1 cellular context compared by ENCODE assay signal in the genomic region with DNA sequence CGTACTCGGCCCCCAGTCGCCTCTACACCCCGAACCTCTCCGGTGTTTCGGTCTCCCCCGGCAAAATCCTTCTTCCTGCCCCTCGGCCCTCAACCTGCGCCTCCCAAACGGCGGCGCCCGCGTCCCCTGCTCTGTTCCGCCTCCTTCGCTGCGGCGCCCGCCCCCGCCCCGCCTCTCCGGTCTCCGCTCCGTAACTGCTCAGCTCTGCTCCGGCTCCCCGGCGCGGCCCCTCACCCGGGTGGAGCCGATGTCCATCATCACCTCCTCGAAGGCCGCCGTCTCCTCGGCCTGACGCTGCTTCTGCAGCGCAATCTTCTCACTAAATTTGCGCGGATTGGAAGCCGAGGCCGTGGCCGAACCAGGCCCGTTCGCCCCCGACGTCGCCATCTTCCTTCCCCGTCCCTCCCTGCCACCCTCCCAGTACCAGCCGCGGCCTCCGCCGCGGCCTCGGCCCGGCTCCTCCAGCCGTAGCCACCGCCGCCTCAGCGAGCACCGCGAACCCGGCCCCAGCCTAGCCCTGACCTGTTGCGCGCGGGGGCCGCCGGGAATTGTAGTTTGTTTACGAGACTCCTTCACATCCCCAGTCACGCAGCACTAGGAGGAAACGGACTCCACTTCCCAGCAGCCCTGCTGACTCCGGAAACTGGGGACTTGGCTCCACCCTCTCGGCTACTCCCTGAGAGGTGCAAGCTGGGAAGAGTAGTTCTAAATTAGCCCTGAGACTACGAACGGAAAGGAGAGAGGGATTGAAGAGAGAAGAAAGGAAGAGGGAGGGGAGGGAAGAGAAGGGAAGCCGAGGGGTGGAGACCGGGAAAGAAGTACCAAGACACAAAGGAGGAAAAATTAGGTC.
TF ChIP-seq lines count a peak whose summit lies in the region.

A gene with protein sequence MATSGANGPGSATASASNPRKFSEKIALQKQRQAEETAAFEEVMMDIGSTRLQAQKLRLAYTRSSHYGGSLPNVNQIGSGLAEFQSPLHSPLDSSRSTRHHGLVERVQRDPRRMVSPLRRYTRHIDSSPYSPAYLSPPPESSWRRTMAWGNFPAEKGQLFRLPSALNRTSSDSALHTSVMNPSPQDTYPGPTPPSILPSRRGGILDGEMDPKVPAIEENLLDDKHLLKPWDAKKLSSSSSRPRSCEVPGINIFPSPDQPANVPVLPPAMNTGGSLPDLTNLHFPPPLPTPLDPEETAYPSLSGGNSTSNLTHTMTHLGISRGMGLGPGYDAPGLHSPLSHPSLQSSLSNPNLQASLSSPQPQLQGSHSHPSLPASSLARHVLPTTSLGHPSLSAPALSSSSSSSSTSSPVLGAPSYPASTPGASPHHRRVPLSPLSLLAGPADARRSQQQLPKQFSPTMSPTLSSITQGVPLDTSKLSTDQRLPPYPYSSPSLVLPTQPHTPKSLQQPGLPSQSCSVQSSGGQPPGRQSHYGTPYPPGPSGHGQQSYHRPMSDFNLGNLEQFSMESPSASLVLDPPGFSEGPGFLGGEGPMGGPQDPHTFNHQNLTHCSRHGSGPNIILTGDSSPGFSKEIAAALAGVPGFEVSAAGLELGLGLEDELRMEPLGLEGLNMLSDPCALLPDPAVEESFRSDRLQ (minus strand): TSS at position 502 of the 850 bp plus-strand sequence. CDS start 115 bp downstream, at position 387.

TF ChIP-seq in K562, 482 proteins besides CTCF, POLR2A, EP300 and RAD21 (continued from another document and continues in another):
- TF ChIP-seq, protein P1, sequence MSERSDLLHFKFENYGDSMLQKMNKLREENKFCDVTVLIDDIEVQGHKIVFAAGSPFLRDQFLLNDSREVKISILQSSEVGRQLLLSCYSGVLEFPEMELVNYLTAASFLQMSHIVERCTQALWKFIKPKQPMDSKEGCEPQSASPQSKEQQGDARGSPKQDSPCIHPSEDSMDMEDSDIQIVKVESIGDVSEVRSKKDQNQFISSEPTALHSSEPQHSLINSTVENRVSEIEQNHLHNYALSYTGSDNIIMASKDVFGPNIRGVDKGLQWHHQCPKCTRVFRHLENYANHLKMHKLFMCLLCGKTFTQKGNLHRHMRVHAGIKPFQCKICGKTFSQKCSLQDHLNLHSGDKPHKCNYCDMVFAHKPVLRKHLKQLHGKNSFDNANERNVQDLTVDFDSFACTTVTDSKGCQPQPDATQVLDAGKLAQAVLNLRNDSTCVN (CRISPR knock-in tag; IDR thresholded peaks at IDR 0.05), result peak; percentile 93
- no peak for TF ChIP-seq HNRNPK (IDR thresholded peaks at IDR 0.05; ENCODE audit: low read depth, low read length, poor library complexity, severe bottlenecking)
- peak in 1 of 2 experiments; percentile 84; a peak in 2 of 4 replicates for TF ChIP-seq HDAC1 (IDR thresholded peaks at IDR 0.05)
- peak; percentile 90 to 92 for TF ChIP-seq FOXK2 (conservative IDR thresholded peaks at IDR 0.05 in 1 of 2, IDR thresholded peaks at IDR 0.05 in 1 of 2; ENCODE audit: low read depth in 2 of 2)
- TF ChIP-seq ZNF586 (CRISPR knock-in tag; conservative IDR thresholded peaks at IDR 0.05), result no peak
- TF ChIP-seq XRCC5 (IDR thresholded peaks at IDR 0.05; ENCODE audit: low read depth, low read length), result 0 out of 2 replicates have a peak, but pooled peaks have one; percentile 40
- TF ChIP-seq, protein P2, sequence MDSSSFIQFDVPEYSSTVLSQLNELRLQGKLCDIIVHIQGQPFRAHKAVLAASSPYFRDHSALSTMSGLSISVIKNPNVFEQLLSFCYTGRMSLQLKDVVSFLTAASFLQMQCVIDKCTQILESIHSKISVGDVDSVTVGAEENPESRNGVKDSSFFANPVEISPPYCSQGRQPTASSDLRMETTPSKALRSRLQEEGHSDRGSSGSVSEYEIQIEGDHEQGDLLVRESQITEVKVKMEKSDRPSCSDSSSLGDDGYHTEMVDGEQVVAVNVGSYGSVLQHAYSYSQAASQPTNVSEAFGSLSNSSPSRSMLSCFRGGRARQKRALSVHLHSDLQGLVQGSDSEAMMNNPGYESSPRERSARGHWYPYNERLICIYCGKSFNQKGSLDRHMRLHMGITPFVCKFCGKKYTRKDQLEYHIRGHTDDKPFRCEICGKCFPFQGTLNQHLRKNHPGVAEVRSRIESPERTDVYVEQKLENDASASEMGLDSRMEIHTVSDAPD (CRISPR knock-in tag; IDR thresholded peaks at IDR 0.05), result no peak
- TF ChIP-seq FOSL1 (tag; conservative IDR thresholded peaks at IDR 0.05), result no peak
- no peak; the same call in 1 of the 2 replicates for TF ChIP-seq ZNF41 (CRISPR knock-in tag; conservative IDR thresholded peaks at IDR 0.05)
- TF ChIP-seq, protein P3, sequence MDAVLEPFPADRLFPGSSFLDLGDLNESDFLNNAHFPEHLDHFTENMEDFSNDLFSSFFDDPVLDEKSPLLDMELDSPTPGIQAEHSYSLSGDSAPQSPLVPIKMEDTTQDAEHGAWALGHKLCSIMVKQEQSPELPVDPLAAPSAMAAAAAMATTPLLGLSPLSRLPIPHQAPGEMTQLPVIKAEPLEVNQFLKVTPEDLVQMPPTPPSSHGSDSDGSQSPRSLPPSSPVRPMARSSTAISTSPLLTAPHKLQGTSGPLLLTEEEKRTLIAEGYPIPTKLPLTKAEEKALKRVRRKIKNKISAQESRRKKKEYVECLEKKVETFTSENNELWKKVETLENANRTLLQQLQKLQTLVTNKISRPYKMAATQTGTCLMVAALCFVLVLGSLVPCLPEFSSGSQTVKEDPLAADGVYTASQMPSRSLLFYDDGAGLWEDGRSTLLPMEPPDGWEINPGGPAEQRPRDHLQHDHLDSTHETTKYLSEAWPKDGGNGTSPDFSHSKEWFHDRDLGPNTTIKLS (IDR thresholded peaks at IDR 0.05; ENCODE audit: borderline replicate concordance, low read depth), result peak; percentile 95
- TF ChIP-seq GABPB1 (CRISPR knock-in tag; IDR thresholded peaks at IDR 0.05), result peak; percentile 97
- peak; percentile 92 for TF ChIP-seq POLR2AphosphoS2 (IDR thresholded peaks at IDR 0.05; ENCODE audit: low read length)
- no peak for TF ChIP-seq ZNF282 (CRISPR knock-in tag; IDR thresholded peaks at IDR 0.05)
- TF ChIP-seq, protein P4, sequence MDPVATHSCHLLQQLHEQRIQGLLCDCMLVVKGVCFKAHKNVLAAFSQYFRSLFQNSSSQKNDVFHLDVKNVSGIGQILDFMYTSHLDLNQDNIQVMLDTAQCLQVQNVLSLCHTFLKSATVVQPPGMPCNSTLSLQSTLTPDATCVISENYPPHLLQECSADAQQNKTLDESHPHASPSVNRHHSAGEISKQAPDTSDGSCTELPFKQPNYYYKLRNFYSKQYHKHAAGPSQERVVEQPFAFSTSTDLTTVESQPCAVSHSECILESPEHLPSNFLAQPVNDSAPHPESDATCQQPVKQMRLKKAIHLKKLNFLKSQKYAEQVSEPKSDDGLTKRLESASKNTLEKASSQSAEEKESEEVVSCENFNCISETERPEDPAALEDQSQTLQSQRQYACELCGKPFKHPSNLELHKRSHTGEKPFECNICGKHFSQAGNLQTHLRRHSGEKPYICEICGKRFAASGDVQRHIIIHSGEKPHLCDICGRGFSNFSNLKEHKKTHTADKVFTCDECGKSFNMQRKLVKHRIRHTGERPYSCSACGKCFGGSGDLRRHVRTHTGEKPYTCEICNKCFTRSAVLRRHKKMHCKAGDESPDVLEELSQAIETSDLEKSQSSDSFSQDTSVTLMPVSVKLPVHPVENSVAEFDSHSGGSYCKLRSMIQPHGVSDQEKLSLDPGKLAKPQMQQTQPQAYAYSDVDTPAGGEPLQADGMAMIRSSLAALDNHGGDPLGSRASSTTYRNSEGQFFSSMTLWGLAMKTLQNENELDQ (CRISPR knock-in tag; IDR thresholded peaks at IDR 0.05; ENCODE audit: borderline replicate concordance), result 0 out of 2 replicates have a peak, but pooled peaks have one; percentile 56
- TF ChIP-seq CTBP1 (IDR thresholded peaks at IDR 0.05; ENCODE audit: borderline replicate concordance), result peak; percentile 50
- 0 out of 2 replicates have a peak, but pooled peaks have one; percentile 59 for TF ChIP-seq ZC3H11A (IDR thresholded peaks at IDR 0.05; ENCODE audit: low read depth, low read length)
- no peak for TF ChIP-seq CCAR2 (IDR thresholded peaks at IDR 0.05; ENCODE audit: low read depth, low read length)
- TF ChIP-seq, protein P5, sequence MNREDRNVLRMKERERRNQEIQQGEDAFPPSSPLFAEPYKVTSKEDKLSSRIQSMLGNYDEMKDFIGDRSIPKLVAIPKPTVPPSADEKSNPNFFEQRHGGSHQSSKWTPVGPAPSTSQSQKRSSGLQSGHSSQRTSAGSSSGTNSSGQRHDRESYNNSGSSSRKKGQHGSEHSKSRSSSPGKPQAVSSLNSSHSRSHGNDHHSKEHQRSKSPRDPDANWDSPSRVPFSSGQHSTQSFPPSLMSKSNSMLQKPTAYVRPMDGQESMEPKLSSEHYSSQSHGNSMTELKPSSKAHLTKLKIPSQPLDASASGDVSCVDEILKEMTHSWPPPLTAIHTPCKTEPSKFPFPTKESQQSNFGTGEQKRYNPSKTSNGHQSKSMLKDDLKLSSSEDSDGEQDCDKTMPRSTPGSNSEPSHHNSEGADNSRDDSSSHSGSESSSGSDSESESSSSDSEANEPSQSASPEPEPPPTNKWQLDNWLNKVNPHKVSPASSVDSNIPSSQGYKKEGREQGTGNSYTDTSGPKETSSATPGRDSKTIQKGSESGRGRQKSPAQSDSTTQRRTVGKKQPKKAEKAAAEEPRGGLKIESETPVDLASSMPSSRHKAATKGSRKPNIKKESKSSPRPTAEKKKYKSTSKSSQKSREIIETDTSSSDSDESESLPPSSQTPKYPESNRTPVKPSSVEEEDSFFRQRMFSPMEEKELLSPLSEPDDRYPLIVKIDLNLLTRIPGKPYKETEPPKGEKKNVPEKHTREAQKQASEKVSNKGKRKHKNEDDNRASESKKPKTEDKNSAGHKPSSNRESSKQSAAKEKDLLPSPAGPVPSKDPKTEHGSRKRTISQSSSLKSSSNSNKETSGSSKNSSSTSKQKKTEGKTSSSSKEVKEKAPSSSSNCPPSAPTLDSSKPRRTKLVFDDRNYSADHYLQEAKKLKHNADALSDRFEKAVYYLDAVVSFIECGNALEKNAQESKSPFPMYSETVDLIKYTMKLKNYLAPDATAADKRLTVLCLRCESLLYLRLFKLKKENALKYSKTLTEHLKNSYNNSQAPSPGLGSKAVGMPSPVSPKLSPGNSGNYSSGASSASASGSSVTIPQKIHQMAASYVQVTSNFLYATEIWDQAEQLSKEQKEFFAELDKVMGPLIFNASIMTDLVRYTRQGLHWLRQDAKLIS (CRISPR knock-in tag; IDR thresholded peaks at IDR 0.05), result 0 out of 2 replicates have a peak, but pooled peaks have one; percentile 26
- peak; percentile 78 for TF ChIP-seq SUPT5H (IDR thresholded peaks at IDR 0.05)
- TF ChIP-seq THRAP3 (IDR thresholded peaks at IDR 0.05; ENCODE audit: borderline replicate concordance), result no peak
- no peak for TF ChIP-seq SMAD2 (IDR thresholded peaks at IDR 0.05; ENCODE audit: low read depth, low read length)
- TF ChIP-seq ZNF121 (CRISPR knock-in tag; conservative IDR thresholded peaks at IDR 0.05), result no peak
- peak; percentile 37; the same call in 1 of the 2 replicates for TF ChIP-seq MAFK (IDR thresholded peaks at IDR 0.05; ENCODE audit: low read length)
- TF ChIP-seq, protein P6, sequence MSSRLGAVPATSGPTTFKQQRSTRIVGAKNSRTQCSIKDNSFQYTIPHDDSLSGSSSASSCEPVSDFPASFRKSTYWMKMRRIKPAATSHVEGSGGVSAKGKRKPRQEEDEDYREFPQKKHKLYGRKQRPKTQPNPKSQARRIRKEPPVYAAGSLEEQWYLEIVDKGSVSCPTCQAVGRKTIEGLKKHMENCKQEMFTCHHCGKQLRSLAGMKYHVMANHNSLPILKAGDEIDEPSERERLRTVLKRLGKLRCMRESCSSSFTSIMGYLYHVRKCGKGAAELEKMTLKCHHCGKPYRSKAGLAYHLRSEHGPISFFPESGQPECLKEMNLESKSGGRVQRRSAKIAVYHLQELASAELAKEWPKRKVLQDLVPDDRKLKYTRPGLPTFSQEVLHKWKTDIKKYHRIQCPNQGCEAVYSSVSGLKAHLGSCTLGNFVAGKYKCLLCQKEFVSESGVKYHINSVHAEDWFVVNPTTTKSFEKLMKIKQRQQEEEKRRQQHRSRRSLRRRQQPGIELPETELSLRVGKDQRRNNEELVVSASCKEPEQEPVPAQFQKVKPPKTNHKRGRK (tag; IDR thresholded peaks at IDR 0.05), result no peak
- TF ChIP-seq NRF1 (conservative IDR thresholded peaks at IDR 0.05 in 1 of 2, IDR thresholded peaks at IDR 0.05 in 1 of 2), result peak; percentile 70 to 76
- peak; percentile 89 for TF ChIP-seq CREM (IDR thresholded peaks at IDR 0.05; ENCODE audit: low read depth)
- TF ChIP-seq, protein P7, sequence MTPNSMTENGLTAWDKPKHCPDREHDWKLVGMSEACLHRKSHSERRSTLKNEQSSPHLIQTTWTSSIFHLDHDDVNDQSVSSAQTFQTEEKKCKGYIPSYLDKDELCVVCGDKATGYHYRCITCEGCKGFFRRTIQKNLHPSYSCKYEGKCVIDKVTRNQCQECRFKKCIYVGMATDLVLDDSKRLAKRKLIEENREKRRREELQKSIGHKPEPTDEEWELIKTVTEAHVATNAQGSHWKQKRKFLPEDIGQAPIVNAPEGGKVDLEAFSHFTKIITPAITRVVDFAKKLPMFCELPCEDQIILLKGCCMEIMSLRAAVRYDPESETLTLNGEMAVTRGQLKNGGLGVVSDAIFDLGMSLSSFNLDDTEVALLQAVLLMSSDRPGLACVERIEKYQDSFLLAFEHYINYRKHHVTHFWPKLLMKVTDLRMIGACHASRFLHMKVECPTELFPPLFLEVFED (CRISPR knock-in tag; conservative IDR thresholded peaks at IDR 0.05), result peak; percentile 94
- TF ChIP-seq PTTG1 (tag; IDR thresholded peaks at IDR 0.05; ENCODE audit: low read depth), result no peak
- peak; percentile 42 for TF ChIP-seq ZNF134 (CRISPR knock-in tag; conservative IDR thresholded peaks at IDR 0.05)
- TF ChIP-seq SNIP1 (IDR thresholded peaks at IDR 0.05; ENCODE audit: low read depth), result peak; percentile 43; the same call in 1 of the 2 replicates
- TF ChIP-seq HDAC3 (IDR thresholded peaks at IDR 0.05; ENCODE audit: borderline replicate concordance, partially characterized antibody), result no peak
- no peak for TF ChIP-seq ZNF75A (CRISPR knock-in tag; IDR thresholded peaks at IDR 0.05)
- TF ChIP-seq OTX1 (CRISPR knock-in tag; IDR thresholded peaks at IDR 0.05), result peak; percentile 85
- TF ChIP-seq TBL1XR1 (IDR thresholded peaks at IDR 0.05; ENCODE audit: low read length in 2 of 2), result no peak; a peak in 1 of 4 replicates
- no peak for TF ChIP-seq MIER1 (IDR thresholded peaks at IDR 0.05; ENCODE audit: low read depth)
- TF ChIP-seq NR2C1 (IDR thresholded peaks at IDR 0.05), result peak; percentile 98
- peak; percentile 99 for TF ChIP-seq NR2C1 (tag; IDR thresholded peaks at IDR 0.05)
- peak; percentile 76 for TF ChIP-seq CXXC5 (CRISPR knock-in tag; IDR thresholded peaks at IDR 0.05)
- TF ChIP-seq, protein P8, sequence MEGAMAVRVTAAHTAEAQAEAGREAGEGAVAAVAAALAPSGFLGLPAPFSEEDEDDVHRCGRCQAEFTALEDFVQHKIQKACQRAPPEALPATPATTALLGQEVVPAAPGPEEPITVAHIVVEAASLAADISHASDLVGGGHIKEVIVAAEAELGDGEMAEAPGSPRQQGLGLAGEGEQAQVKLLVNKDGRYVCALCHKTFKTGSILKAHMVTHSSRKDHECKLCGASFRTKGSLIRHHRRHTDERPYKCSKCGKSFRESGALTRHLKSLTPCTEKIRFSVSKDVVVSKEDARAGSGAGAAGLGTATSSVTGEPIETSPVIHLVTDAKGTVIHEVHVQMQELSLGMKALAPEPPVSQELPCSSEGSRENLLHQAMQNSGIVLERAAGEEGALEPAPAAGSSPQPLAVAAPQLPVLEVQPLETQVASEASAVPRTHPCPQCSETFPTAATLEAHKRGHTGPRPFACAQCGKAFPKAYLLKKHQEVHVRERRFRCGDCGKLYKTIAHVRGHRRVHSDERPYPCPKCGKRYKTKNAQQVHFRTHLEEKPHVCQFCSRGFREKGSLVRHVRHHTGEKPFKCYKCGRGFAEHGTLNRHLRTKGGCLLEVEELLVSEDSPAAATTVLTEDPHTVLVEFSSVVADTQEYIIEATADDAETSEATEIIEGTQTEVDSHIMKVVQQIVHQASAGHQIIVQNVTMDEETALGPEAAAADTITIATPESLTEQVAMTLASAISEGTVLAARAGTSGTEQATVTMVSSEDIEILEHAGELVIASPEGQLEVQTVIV (CRISPR knock-in tag; IDR thresholded peaks at IDR 0.05; ENCODE audit: borderline replicate concordance), result no peak
- TF ChIP-seq CHD1 (IDR thresholded peaks at IDR 0.05; ENCODE audit: low read length), result peak; percentile 86
- peak; percentile 80; the same call in 1 of the 2 replicates for TF ChIP-seq BACH1 (tag; IDR thresholded peaks at IDR 0.05)
